In the genomic region with DNA sequence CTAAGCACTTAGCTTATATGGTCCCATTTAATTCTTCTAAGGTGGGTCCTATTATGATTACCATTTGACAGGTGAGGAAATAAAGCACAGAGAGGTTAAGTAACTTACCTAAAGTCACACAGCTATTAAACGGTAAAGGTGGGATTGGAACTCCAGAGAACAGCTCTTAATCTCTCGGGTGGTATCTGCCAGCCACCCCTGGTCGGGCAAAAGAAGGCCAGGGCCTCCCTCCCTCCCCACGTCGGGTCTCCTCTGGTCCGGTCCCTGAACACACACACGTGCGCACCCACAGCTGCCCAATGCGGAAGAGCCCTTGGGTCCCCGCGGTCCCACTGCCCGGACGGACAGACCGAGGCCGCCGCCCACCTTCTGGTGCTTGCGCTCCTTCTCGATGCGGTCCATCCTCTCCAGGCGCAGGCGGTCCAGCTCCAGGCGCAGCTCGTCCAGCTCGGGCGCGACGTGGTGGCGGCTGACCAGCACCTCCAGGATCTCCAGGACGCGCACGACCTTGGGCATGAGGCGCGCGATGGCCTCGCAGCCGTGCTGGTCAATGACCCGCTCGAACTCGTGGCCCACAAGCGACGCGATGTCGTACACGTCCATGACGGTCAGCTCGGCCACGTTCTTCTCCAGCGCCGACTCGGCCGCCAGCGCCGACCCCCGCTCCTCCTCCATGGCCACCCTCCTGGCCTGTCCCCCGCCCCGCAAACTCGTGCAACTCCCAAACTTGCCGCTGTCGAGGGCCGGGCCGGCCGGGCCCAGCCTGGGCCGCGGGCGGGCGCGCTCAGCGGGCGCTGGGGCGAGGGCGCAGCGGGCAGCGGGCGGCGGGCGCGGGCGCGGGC, we compare ENCODE assay signal across 8 cellular contexts. TPM values are rescaled to one million over a fixed set of nuclear protein-coding genes. Genes with fewer than 3 reads are reported as not detected.
DNase-seq lines count a peak whose midpoint lies in the region; ATAC-seq, FAIRE-seq and TF ChIP-seq lines count a peak whose summit lies in the region.

No MANE protein-coding gene starts in this region.

- no peak for FAIRE-seq in RCC 7860 (lab: Jason Lieb, UNC)

- intact Hi-C loops in natural killer cell (cut with micrococcal nuclease) = no loop called here

- H3K4me3 Mint-ChIP-seq in natural killer cell = peak overlapping the region; percentile 80

- TF ChIP-seq CTCF in fibroblast of villous mesenchyme (IDR thresholded peaks at IDR 0.05; ENCODE audit: insufficient read depth, low read depth, low read length) (no peak), natural killer cell (IDR thresholded peaks at IDR 0.05) (no peak)

- no peaks in the 10 kb centered on the region for H3K36me3 Mint-ChIP-seq in natural killer cell

- no peaks in the 10 kb centered on the region for H3K9me3 Mint-ChIP-seq in natural killer cell

- peaks cover 0 to 15% of the 10 kb centered on the region in 2 donors for H3K4me1 Mint-ChIP-seq in natural killer cell

- H3K27me3 Mint-ChIP-seq in natural killer cell (ENCODE audit: low read depth in 2 of 2) = no peaks in the 10 kb centered on the region

- no peak overlapping the region for H3K27ac Mint-ChIP-seq in natural killer cell

- peak overlapping the region; percentile 78 for H3K4me3 ChIP-seq in fibroblast of villous mesenchyme (ENCODE audit: low read depth, low read length)

- peak in 2 of 3 donors; percentile 56 to 68 for ATAC-seq in natural killer cell
- ATAC-seq in GM21619 (IDR thresholded peaks at IDR 0.05; ENCODE audit: unreplicated experiment) = no peak

- DNase-seq in Daoy (ENCODE audit: low read depth) (peak; percentile 51), HT1080 (ENCODE audit: low read depth) (peak; percentile 35), fibroblast of villous mesenchyme (ENCODE audit: low read depth) (peak; percentile 49), natural killer cell (peak; percentile 17), RCC 7860 (ENCODE audit: low spot score) (no peak), SIG-M5 treated with dmso at 0.1 percent for 504 hours (lab: John Stamatoyannopoulos, UW; ENCODE audit: unreplicated experiment) (no peak)
- peak; percentile 39 to 56 for DNase-seq in activated T-cell treated with anti-CD3 and anti-CD28 coated beads, Interleukin-2, amount 50 U/mL, for 48 hours

RNA-seq across cellular contexts. Expression of gene RILPL1, which starts 0.5 kb away (rescaled TPM):
- total RNA-seq in Daoy (2014; rRNA removed; shearing (Covaris generic)) = 6.2 and 8.1 TPM in 2 replicates
- total RNA-seq in HT1080 (2014; rRNA removed; shearing (Covaris generic)) = 8.8 and 11.7 TPM in 2 replicates
- 7.5 and 9.3 TPM in 2 replicates for polyA plus RNA-seq in HT1080 (2015; cell fraction: cytosol; rRNA removed)
- polyA plus RNA-seq in HT1080 (2015; cell fraction: nucleus; rRNA removed) = 8.1 and 14.0 TPM in 2 replicates
- total RNA-seq in fibroblast of villous mesenchyme (10.6 and 13.4 TPM in 2 replicates), natural killer cell (1 to 10 TPM; 1.3 to 2.7 (median 1.5) TPM)

RNA-seq across cellular contexts. Expression of gene TMED2, which starts 51.3 kb away (rescaled TPM):
- 308 and 311 TPM in 2 replicates for total RNA-seq in Daoy (2014; rRNA removed; shearing (Covaris generic))
- 203 and 218 TPM in 2 replicates for total RNA-seq in HT1080 (2014; rRNA removed; shearing (Covaris generic))
- 232 and 233 TPM in 2 replicates for polyA plus RNA-seq in HT1080 (2015; cell fraction: cytosol; rRNA removed)
- 74.3 and 78.1 TPM in 2 replicates for polyA plus RNA-seq in HT1080 (2015; cell fraction: nucleus; rRNA removed)
- 379 and 640 TPM in 2 replicates for total RNA-seq in fibroblast of villous mesenchyme
- total RNA-seq in natural killer cell = 100 to 1,000 TPM; 107 to 134 (median 113) TPM

Comparison
In these comparisons a context has a peak if more than half of its experiments do, and no peak if none do; other contexts are left out.
1. DNase-seq: peak in Daoy (single experiment), HT1080 (single experiment), activated T-cell treated with anti-CD3 and anti-CD28 coated beads, Interleukin-2, amount 50 U/mL, for 48 hours (2 of 2), fibroblast of villous mesenchyme (single experiment) and natural killer cell (single experiment); none in RCC 7860 (single experiment) and SIG-M5 treated with dmso at 0.1 percent for 504 hours (single experiment).